Comparison of ENCODE assay signal across 10 cellular contexts in genomic region chr1:203166192-203166940, GRCh38. TPM values are rescaled to one million over a fixed set of nuclear protein-coding genes. Genes with fewer than 3 reads are reported as not detected.
DNase-seq lines count a peak whose midpoint lies in the region; ATAC-seq and TF ChIP-seq lines count a peak whose summit lies in the region.
"Had no signal": no experiment of that assay in that cellular context is flagged by ENCODE, and none has a peak within 500 bp of the region (broad histone marks: within the 10 kb centered on the region; RNA-seq: fewer than 3 reads in every experiment).

No MANE protein-coding gene starts in this region.

- intact Hi-C loops in lower lobe of right lung (cut with DNase I) (no loop called here), ovary (cut with DNase I) (no loop called here)

- TF ChIP-seq EP300 in ovary (IDR thresholded peaks at IDR 0.05), result no peak

- POLR2A ChIA-PET in HEK293 (lab: Yijun Ruan, JAX), result no interaction called here
- POLR2A ChIA-PET in WTC11 (lab: Charles Lee), result no interaction called here

- peaks cover 3% of the 10 kb centered on the region; the same call in 1 of the 2 replicates for H3K4me1 Mint-ChIP-seq in WTC11

- no peaks in the 10 kb centered on the region; the same call in 1 of the 2 replicates for H3K27me3 Mint-ChIP-seq in WTC11 (ENCODE audit: low read depth)

- H3K4me1 ChIP-seq in HEK293 (ENCODE audit: control insufficient read depth, insufficient read depth, low read length) (no peaks in the 10 kb centered on the region), lower lobe of right lung (no peaks in the 10 kb centered on the region), ovary (ENCODE audit: insufficient read depth) (no peaks in the 10 kb centered on the region)

- H3K9me3 ChIP-seq in HEK293 (ENCODE audit: control insufficient read depth, insufficient read depth, low read depth, low read length) (no peaks in the 10 kb centered on the region), lower lobe of right lung (no peaks in the 10 kb centered on the region), ovary (no peaks in the 10 kb centered on the region)

- DNase-seq in AG20443 (ENCODE audit: low spot score) (peak; percentile 53), WTC11 (ENCODE audit: low spot score) (no peak), lower lobe of right lung (no peak), ovary (no peak), amniotic stem cell (lab: John Stamatoyannopoulos, UW) (no peak)
- DNase-seq: activated naive CD4-positive, alpha-beta T cell treated with Interleukin-2 at 50 U/mL for 16 hours had no signal

- WGBS in ovary, 3 donors, result 76 to 79% (median 77%) methylated on average over 13 to 14 of the region's 14 CpGs

- H3K27me3 ChIP-seq in lower lobe of right lung (ENCODE audit: low read depth) (no peaks in the 10 kb centered on the region), ovary (no peaks in the 10 kb centered on the region)

- no peak overlapping the region for H3K4me3 Mint-ChIP-seq in WTC11

- H3K36me3 ChIP-seq in HEK293 (ENCODE audit: control insufficient read depth in 2 of 2, insufficient read depth in 1 of 2, low read length in 2 of 2) (peaks cover 0 to 2% of the 10 kb centered on the region in 2 experiments; a peak in 1 of 3 replicates), lower lobe of right lung (no peaks in the 10 kb centered on the region), ovary (no peaks in the 10 kb centered on the region)

- H3K27ac ChIP-seq in HEK293 (ENCODE audit: extremely low read depth, low read depth, low read length) (no peak overlapping the region), lower lobe of right lung (no peak overlapping the region), ovary (no peak overlapping the region)

- H3K27ac Mint-ChIP-seq in WTC11, result no peak overlapping the region

- CTCF ChIA-PET in HEK293 (lab: Yijun Ruan, JAX) (interaction anchor here (0.5 to 3.1 kb wide), 6 partner anchors 18 to 127 kb away, joined by 3 to 11 read pairs (median 4); no protein-coding TSS in a partner anchor), WTC11 (lab: Charles Lee) (interaction anchor here (0.6 to 3.5 kb wide), 14 partner anchors 14 to 127 kb away, joined by 3 to 40 read pairs (median 9); partner anchors contain the start of genes ADORA1 and MYOG)

- TF ChIP-seq POLR2A in ovary (IDR thresholded peaks at IDR 0.05), result no peak

- ATAC-seq in WTC11 (peak; percentile 76), lower lobe of right lung (peak; percentile 57 to 71), HG02763 (IDR thresholded peaks at IDR 0.05; ENCODE audit: unreplicated experiment) (no peak), HG03175 (IDR thresholded peaks at IDR 0.05; ENCODE audit: unreplicated experiment) (no peak)

- no peak overlapping the region for H3K4me3 ChIP-seq in HEK293 (ENCODE audit: low read depth, low read length)
- H3K4me3 ChIP-seq in lower lobe of right lung, result no peak overlapping the region
- H3K4me3 ChIP-seq in ovary, result no peak overlapping the region

- TF ChIP-seq CTCF in HEK293 (tag by site-specific recombination; IDR thresholded peaks at IDR 0.05) (peak; percentile 56; the same call in 1 of the 2 replicates), WTC11 (IDR thresholded peaks at IDR 0.05) (no peak), lower lobe of right lung (IDR thresholded peaks at IDR 0.05) (peak; percentile 12), ovary (IDR thresholded peaks at IDR 0.05) (no peak)

- H3K9me3 Mint-ChIP-seq in WTC11, result no peaks in the 10 kb centered on the region

- H3K36me3 Mint-ChIP-seq in WTC11, result no peaks in the 10 kb centered on the region

TF ChIP-seq in HEK293, 187 proteins besides CTCF, POLR2A, EP300 and RAD21:
- peak; percentile 27; the same call in 1 of the 2 replicates for TF ChIP-seq GLIS1 (tag by site-specific recombination; IDR thresholded peaks at IDR 0.05)
- 0 out of 2 replicates have a peak, but pooled peaks have one; percentile 27 for TF ChIP-seq KLF17 (tag by site-specific recombination; IDR thresholded peaks at IDR 0.05)
- no peak for TF ChIP-seq ZNF184 (tag by site-specific recombination; IDR thresholded peaks at IDR 0.05)
- TF ChIP-seq GFI1B (tag by site-specific recombination; IDR thresholded peaks at IDR 0.05), result no peak

TF ChIP-seq in WTC11, 78 proteins besides CTCF, POLR2A, EP300 and RAD21:
- TF ChIP-seq FOXP4 (CRISPR knock-in tag; IDR thresholded peaks at IDR 0.05), result no peak
- no peak for TF ChIP-seq RORB (CRISPR knock-in tag; IDR thresholded peaks at IDR 0.05)

RNA-seq across cellular contexts. Expression of gene MYBPH, which starts 9.3 kb away (rescaled TPM):
- total RNA-seq in WTC11 (2021) (not detected in 3 replicates), lower lobe of right lung (not detected), ovary (under 1 TPM in 3 of 7 donors, not detected in 4; 0.10 to 0.27 (median 0.23) TPM)
- under 1 TPM in 1 of 2 donors, not detected in 1; 0.04 TPM for polyA plus RNA-seq in ovary

RNA-seq across cellular contexts. Expression of gene CHI3L1, which starts 20.1 kb away (rescaled TPM):
- 0.24 to 0.41 TPM (median 0.27 TPM) in 3 replicates for total RNA-seq in WTC11 (2021)
- total RNA-seq in lower lobe of right lung, result 22.2 TPM
- total RNA-seq in ovary, result 10 to 100 TPM in 3 of 7 donors, 1 to 10 TPM in 3, not detected in 1; 4.0 to 70.5 (median 10.2) TPM
- 1 to 10 TPM; 6.4 TPM for polyA plus RNA-seq in ovary
- total RNA-seq: RPMI7951 had no signal

RNA-seq across cellular contexts. Expression of gene ADORA1, which starts 38.8 kb away (rescaled TPM):
- total RNA-seq in WTC11 (2021) (1.8 to 2.7 TPM (median 2.6 TPM) in 3 replicates), lower lobe of right lung (4.1 TPM), ovary (1 to 10 TPM in 1 of 7 donors, under 1 TPM in 6; 0.15 to 1.3 (median 0.70) TPM)
- under 1 TPM; 0.17 to 0.27 TPM for polyA plus RNA-seq in ovary

Comparison
In these comparisons a context has a peak if more than half of its experiments do, and no peak if none do; other contexts are left out.
1. CTCF ChIP-seq: peak in HEK293 (single experiment) and lower lobe of right lung (single experiment); none in WTC11 (single experiment) and ovary (0 of 3).
2. ATAC-seq: peak in WTC11 (single experiment) and lower lobe of right lung (2 of 2); none in HG02763 (single experiment) and HG03175 (single experiment).